ENCODE assay signal across 13 cellular contexts in genomic region chr2:230184727-230185578, GRCh38. TPM values are rescaled to one million over a fixed set of nuclear protein-coding genes. Genes with fewer than 3 reads are reported as not detected.
DNase-seq lines count a peak whose midpoint lies in the region; ATAC-seq and TF ChIP-seq lines count a peak whose summit lies in the region.
"Had no signal": no experiment of that assay in that cellular context is flagged by ENCODE, and none has a peak within 500 bp of the region (broad histone marks: within the 10 kb centered on the region; RNA-seq: fewer than 3 reads in every experiment).

No MANE protein-coding gene starts in this region.

- H3K27me3 Mint-ChIP-seq in T-cell, result no peaks in the 10 kb centered on the region
- H3K27me3 Mint-ChIP-seq in T-helper 2 cell treated with Interferon-gamma antibody and Interleukin-4, amounts not matched to agents 5 μg/mL and 100 μg/mL, for 36 hours (ENCODE audit: low read depth), result no peaks in the 10 kb centered on the region
- H3K27me3 Mint-ChIP-seq: progenitor cell of endocrine pancreas had no signal

- H3K27ac ChIP-seq in 22Rv1, result peak overlapping the region; percentile 54
- H3K27ac ChIP-seq: cardiac muscle cell had no signal

- H3K9me3 Mint-ChIP-seq in T-cell, result peaks cover 0 to 4% (median 0%) of the 10 kb centered on the region in 3 donors
- H3K9me3 Mint-ChIP-seq in T-helper 2 cell treated with Interferon-gamma antibody and Interleukin-4, amounts not matched to agents 5 μg/mL and 100 μg/mL, for 36 hours, result peaks cover 18% of the 10 kb centered on the region

- H3K27ac Mint-ChIP-seq in T-cell, result peak overlapping the region; percentile 33 to 65
- no peak overlapping the region for H3K27ac Mint-ChIP-seq in T-helper 2 cell treated with Interferon-gamma antibody and Interleukin-4, amounts not matched to agents 5 μg/mL and 100 μg/mL, for 36 hours
- H3K27ac Mint-ChIP-seq: progenitor cell of endocrine pancreas had no signal

- DNase-seq in GM04503 (ENCODE audit: low read depth) (peak; percentile 14), T-cell (no peak), left colon (no peak), NCI-H1694 (lab: John Stamatoyannopoulos, UW) (no peak), NCI-H524 (lab: John Stamatoyannopoulos, UW) (no peak)
- no peak for DNase-seq in T-helper 2 cell treated with Interferon-gamma antibody and Interleukin-4, amounts not matched to agents 5 μg/mL and 100 μg/mL, for 36 hours (ENCODE audit: low spot score)
- DNase-seq: activated CD4-positive, alpha-beta T cell treated with anti-CD3 and anti-CD28 coated beads for 48 hours; NCI-H1105 treated with DMSO at 0.1 percent for 48 hours had no signal

- CTCF ChIA-PET in T-cell (lab: Charles Lee), result no interaction called here

- ATAC-seq in T-cell (replicated peaks in 1 of 4) (no peak), left colon (peak; percentile 55), GM21360 (IDR thresholded peaks at IDR 0.05; ENCODE audit: unreplicated experiment) (no peak)

- no peak overlapping the region for H3K4me3 Mint-ChIP-seq in T-cell
- H3K4me3 Mint-ChIP-seq in T-helper 2 cell treated with Interferon-gamma antibody and Interleukin-4, amounts not matched to agents 5 μg/mL and 100 μg/mL, for 36 hours, result no peak overlapping the region

- peaks cover 0 to 4% (median 1%) of the 10 kb centered on the region in 3 donors for H3K4me1 Mint-ChIP-seq in T-cell
- H3K4me1 Mint-ChIP-seq in T-helper 2 cell treated with Interferon-gamma antibody and Interleukin-4, amounts not matched to agents 5 μg/mL and 100 μg/mL, for 36 hours (ENCODE audit: low read depth), result no peaks in the 10 kb centered on the region

- POLR2A ChIA-PET in T-cell (lab: Charles Lee), result interaction anchor here in 1 of 2 donors (0.6 kb wide), 1 partner anchor 36 kb away, joined by 5 read pairs; no protein-coding TSS in a partner anchor

- intact Hi-C loops in left colon (cut with DNase I, micrococcal nuclease), result no loop called here

- H3K36me3 Mint-ChIP-seq in T-cell, result peaks cover 85% of the 10 kb centered on the region
- peaks cover 81% of the 10 kb centered on the region for H3K36me3 Mint-ChIP-seq in T-helper 2 cell treated with Interferon-gamma antibody and Interleukin-4, amounts not matched to agents 5 μg/mL and 100 μg/mL, for 36 hours (ENCODE audit: low read depth)

- no peak for TF ChIP-seq CTCF in 22Rv1 (IDR thresholded peaks at IDR 0.05)

RNA-seq across cellular contexts. Expression of gene SP110, which starts 34.8 kb away (rescaled TPM):
- total RNA-seq in T-cell (100 to 1,000 TPM in 4 of 5 donors, 10 to 100 TPM in 1; 95.4 to 136 (median 111) TPM), left colon (10 to 100 TPM; 16.2 to 21.5 TPM)

RNA-seq across cellular contexts. Expression of gene SP140, which starts 40.6 kb away (rescaled TPM):
- 10 to 100 TPM; 49.3 to 68.0 (median 66.8) TPM for total RNA-seq in T-cell
- 1 to 10 TPM; 1.1 to 2.6 TPM for total RNA-seq in left colon
- total RNA-seq: lung microvascular endothelial cell had no signal

Comparison
In these comparisons a context has a peak if more than half of its experiments do, and no peak if none do; other contexts are left out.
1. RNA of gene SP110, which starts 34.8 kb away (total RNA-seq): 95.4 to 136 TPM in T-cell; 16.2 to 21.5 TPM in left colon; every median in the first group is over 4 times any median in the second.
2. RNA of gene SP140, which starts 40.6 kb away (total RNA-seq): 49.3 to 68.0 TPM in T-cell; 1.1 to 2.6 TPM in left colon; every median in the first group is over 10 times any median in the second.